1 cellular context compared by ENCODE assay signal in the genomic region with DNA sequence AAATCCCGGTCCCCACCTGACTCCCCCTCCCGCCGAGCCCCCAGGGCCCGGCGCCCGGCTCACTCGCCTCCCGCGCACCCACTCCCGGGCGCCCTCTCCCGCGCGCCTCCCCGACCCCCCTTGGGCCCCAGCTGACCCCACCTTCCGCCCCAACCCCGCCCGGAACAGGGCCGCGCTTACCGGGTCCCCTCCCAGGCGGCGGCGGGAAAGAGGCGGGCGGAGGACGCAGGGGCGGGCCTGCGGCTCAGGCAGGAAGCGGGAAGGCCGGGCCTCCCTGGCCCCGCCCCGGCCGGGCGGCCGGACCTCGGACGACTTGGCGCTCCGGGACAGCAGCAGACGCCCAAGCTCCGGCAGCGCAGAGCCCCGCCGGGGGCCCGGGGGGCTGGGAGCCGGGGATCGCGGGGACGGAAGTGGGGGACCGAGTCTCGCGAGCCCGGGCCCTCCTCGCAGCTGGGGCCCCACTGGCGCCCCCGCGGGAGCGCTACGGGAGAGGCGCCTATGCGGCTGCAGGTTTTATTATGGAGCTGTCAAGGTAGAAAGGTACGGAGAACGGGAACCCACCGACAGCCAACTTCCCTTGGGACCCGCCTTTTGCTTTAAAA.
TF ChIP-seq lines count a peak whose summit lies in the region.

Gene SLC41A3, minus strand, starts transcription at position 212 of the 602 bp plus-strand sequence. CDS start 15,905 bp downstream, outside the sequence.

TF ChIP-seq in K562, 482 proteins besides CTCF, POLR2A, EP300 and RAD21 (continued from another document and continues in another):
- TF ChIP-seq, protein P1, sequence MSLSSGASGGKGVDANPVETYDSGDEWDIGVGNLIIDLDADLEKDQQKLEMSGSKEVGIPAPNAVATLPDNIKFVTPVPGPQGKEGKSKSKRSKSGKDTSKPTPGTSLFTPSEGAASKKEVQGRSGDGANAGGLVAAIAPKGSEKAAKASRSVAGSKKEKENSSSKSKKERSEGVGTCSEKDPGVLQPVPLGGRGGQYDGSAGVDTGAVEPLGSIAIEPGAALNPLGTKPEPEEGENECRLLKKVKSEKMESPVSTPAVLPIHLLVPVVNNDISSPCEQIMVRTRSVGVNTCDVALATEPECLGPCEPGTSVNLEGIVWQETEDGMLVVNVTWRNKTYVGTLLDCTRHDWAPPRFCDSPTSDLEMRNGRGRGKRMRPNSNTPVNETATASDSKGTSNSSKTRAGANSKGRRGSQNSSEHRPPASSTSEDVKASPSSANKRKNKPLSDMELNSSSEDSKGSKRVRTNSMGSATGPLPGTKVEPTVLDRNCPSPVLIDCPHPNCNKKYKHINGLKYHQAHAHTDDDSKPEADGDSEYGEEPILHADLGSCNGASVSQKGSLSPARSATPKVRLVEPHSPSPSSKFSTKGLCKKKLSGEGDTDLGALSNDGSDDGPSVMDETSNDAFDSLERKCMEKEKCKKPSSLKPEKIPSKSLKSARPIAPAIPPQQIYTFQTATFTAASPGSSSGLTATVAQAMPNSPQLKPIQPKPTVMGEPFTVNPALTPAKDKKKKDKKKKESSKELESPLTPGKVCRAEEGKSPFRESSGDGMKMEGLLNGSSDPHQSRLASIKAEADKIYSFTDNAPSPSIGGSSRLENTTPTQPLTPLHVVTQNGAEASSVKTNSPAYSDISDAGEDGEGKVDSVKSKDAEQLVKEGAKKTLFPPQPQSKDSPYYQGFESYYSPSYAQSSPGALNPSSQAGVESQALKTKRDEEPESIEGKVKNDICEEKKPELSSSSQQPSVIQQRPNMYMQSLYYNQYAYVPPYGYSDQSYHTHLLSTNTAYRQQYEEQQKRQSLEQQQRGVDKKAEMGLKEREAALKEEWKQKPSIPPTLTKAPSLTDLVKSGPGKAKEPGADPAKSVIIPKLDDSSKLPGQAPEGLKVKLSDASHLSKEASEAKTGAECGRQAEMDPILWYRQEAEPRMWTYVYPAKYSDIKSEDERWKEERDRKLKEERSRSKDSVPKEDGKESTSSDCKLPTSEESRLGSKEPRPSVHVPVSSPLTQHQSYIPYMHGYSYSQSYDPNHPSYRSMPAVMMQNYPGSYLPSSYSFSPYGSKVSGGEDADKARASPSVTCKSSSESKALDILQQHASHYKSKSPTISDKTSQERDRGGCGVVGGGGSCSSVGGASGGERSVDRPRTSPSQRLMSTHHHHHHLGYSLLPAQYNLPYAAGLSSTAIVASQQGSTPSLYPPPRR (CRISPR knock-in tag; IDR thresholded peaks at IDR 0.05; ENCODE audit: borderline replicate concordance), result no peak
- TF ChIP-seq, protein P2, sequence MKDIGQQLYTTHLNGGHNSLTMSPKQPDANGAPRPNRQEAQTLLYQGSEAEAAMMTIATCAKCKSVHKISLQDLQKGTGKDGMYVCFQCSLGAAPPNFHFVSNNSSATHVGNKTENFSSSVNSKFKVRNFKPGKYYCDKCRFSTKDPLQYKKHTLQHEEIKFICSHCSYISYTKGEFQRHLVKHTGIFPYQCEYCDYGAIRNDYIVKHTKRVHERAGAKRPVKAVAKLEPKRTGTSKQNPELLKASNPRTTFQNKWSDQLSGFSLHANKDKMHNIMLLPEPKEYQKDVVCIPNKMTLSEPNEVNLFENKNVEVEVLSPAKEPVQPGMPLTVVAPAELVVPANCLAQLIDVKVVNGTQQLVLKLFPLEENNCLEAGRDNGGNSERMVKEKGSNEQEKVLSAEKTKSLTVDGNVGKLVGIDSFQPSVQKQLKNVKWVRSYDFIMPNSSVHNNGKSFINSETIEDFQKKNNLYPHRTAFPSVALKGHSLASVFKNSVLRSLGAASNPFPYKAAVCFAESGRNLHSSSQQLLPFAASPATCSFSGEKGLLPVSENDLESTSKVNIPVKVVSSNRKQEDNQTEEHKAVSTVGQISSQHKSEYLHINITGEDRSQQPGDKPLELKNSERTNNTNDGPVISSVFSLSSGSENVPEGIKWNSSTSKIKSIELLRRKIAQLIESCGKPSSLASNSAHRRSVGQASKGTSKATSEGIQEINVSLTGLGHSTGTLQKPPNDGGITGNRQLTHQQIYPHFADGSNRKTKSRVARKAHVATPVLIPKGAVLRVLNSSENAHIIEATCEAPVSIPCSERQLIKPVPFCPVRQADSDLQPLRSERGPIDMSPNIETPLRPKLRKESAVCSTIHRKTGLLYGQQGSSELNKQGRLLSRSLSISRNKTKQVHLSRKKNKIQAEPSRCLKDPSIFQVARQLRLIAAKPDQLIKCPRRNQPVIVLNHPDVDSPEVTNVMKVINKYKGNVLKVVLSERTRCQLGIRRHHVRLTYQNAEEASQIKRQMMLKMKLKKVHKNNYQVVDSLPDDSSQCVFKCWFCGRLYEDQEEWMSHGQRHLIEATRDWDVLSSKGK (CRISPR knock-in tag; IDR thresholded peaks at IDR 0.05), result no peak
- no peak for TF ChIP-seq ZNF830 (CRISPR knock-in tag; IDR thresholded peaks at IDR 0.05)
- TF ChIP-seq, protein P3, sequence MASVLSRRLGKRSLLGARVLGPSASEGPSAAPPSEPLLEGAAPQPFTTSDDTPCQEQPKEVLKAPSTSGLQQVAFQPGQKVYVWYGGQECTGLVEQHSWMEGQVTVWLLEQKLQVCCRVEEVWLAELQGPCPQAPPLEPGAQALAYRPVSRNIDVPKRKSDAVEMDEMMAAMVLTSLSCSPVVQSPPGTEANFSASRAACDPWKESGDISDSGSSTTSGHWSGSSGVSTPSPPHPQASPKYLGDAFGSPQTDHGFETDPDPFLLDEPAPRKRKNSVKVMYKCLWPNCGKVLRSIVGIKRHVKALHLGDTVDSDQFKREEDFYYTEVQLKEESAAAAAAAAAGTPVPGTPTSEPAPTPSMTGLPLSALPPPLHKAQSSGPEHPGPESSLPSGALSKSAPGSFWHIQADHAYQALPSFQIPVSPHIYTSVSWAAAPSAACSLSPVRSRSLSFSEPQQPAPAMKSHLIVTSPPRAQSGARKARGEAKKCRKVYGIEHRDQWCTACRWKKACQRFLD (CRISPR knock-in tag; IDR thresholded peaks at IDR 0.05), result no peak
- no peak for TF ChIP-seq PHTF2 (CRISPR knock-in tag; IDR thresholded peaks at IDR 0.05)
- no peak for TF ChIP-seq ZNF224 (CRISPR knock-in tag; IDR thresholded peaks at IDR 0.05)
- TF ChIP-seq, protein P4, sequence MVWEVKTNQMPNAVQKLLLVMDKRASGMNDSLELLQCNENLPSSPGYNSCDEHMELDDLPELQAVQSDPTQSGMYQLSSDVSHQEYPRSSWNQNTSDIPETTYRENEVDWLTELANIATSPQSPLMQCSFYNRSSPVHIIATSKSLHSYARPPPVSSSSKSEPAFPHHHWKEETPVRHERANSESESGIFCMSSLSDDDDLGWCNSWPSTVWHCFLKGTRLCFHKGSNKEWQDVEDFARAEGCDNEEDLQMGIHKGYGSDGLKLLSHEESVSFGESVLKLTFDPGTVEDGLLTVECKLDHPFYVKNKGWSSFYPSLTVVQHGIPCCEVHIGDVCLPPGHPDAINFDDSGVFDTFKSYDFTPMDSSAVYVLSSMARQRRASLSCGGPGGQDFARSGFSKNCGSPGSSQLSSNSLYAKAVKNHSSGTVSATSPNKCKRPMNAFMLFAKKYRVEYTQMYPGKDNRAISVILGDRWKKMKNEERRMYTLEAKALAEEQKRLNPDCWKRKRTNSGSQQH (CRISPR knock-in tag; IDR thresholded peaks at IDR 0.05), result no peak
- no peak for TF ChIP-seq HDAC6 (IDR thresholded peaks at IDR 0.05; ENCODE audit: low read depth, low read length)
- TF ChIP-seq ZNF354B (CRISPR knock-in tag; IDR thresholded peaks at IDR 0.05), result no peak
- no peak for TF ChIP-seq TARDBP (IDR thresholded peaks at IDR 0.05)
- TF ChIP-seq ZNF174 (CRISPR knock-in tag; IDR thresholded peaks at IDR 0.05), result no peak
- peak; percentile 59 for TF ChIP-seq CXXC5 (CRISPR knock-in tag; IDR thresholded peaks at IDR 0.05)
- peak in 1 of 2 experiments; percentile 68 for TF ChIP-seq E2F6 (IDR thresholded peaks at IDR 0.05; ENCODE audit: borderline replicate concordance in 1 of 2, extremely low read depth in 1 of 2, insufficient read depth in 1 of 2, insufficient read length in 1 of 2, low read depth in 1 of 2, low read length in 1 of 2, poor library complexity in 1 of 2, severe bottlenecking in 1 of 2)
- no peak for TF ChIP-seq HLTF (IDR thresholded peaks at IDR 0.05)
- no peak for TF ChIP-seq NFIX (CRISPR knock-in tag; IDR thresholded peaks at IDR 0.05; ENCODE audit: low read depth)
- TF ChIP-seq LCOR (CRISPR knock-in tag; IDR thresholded peaks at IDR 0.05), result no peak
- TF ChIP-seq ARNT (IDR thresholded peaks at IDR 0.05), result no peak
- TF ChIP-seq, protein P5, sequence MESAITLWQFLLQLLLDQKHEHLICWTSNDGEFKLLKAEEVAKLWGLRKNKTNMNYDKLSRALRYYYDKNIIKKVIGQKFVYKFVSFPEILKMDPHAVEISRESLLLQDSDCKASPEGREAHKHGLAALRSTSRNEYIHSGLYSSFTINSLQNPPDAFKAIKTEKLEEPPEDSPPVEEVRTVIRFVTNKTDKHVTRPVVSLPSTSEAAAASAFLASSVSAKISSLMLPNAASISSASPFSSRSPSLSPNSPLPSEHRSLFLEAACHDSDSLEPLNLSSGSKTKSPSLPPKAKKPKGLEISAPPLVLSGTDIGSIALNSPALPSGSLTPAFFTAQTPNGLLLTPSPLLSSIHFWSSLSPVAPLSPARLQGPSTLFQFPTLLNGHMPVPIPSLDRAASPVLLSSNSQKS (CRISPR knock-in tag; IDR thresholded peaks at IDR 0.05), result no peak
- no peak for TF ChIP-seq ERF (CRISPR knock-in tag; IDR thresholded peaks at IDR 0.05)
- TF ChIP-seq ZNF146 (CRISPR knock-in tag; IDR thresholded peaks at IDR 0.05; ENCODE audit: unreplicated experiment), result no peak
- TF ChIP-seq HNRNPL (IDR thresholded peaks at IDR 0.05; ENCODE audit: low read depth, low read length), result no peak
- TF ChIP-seq SIN3B (IDR thresholded peaks at IDR 0.05; ENCODE audit: low read depth), result no peak
- peak; percentile 49 for TF ChIP-seq TAF1 (IDR thresholded peaks at IDR 0.05; ENCODE audit: control insufficient read depth, extremely low read depth, insufficient read depth, low read length, severe bottlenecking)
- no peak for TF ChIP-seq HIVEP1 (CRISPR knock-in tag; IDR thresholded peaks at IDR 0.05)
- TF ChIP-seq ILK (tag; IDR thresholded peaks at IDR 0.05; ENCODE audit: borderline replicate concordance, low read depth), result no peak
- no peak for TF ChIP-seq CHCHD3 (CRISPR knock-in tag; IDR thresholded peaks at IDR 0.05)
- no peak for TF ChIP-seq ZBED1 (IDR thresholded peaks at IDR 0.05)
- TF ChIP-seq SRSF7 (optimal IDR thresholded peaks at IDR 0.05; ENCODE audit: low read depth, low read length), result no peak
- TF ChIP-seq SRSF9 (IDR thresholded peaks at IDR 0.05; ENCODE audit: borderline replicate concordance, low read depth, low read length), result no peak
- TF ChIP-seq MBD2 (IDR thresholded peaks at IDR 0.05; ENCODE audit: borderline replicate concordance, low read depth), result no peak
- TF ChIP-seq, protein P6, sequence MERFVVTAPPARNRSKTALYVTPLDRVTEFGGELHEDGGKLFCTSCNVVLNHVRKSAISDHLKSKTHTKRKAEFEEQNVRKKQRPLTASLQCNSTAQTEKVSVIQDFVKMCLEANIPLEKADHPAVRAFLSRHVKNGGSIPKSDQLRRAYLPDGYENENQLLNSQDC (CRISPR knock-in tag; IDR thresholded peaks at IDR 0.05), result no peak
- no peak for TF ChIP-seq NR2C2 (CRISPR knock-in tag; IDR thresholded peaks at IDR 0.05)
- TF ChIP-seq NR2C2 (tag; IDR thresholded peaks at IDR 0.05), result peak; percentile 54; the same call in 1 of the 2 replicates
- no peak for TF ChIP-seq USF1 (CRISPR knock-in tag; IDR thresholded peaks at IDR 0.05)
- TF ChIP-seq ZNF121 (CRISPR knock-in tag; conservative IDR thresholded peaks at IDR 0.05), result no peak
- no peak for TF ChIP-seq NR3C1 (CRISPR knock-in tag; IDR thresholded peaks at IDR 0.05)
- TF ChIP-seq ZNF217 (CRISPR knock-in tag; IDR thresholded peaks at IDR 0.05), result no peak
- no peak for TF ChIP-seq JUN (IDR thresholded peaks at IDR 0.05; ENCODE audit: borderline replicate concordance, low read depth, low read length)
- TF ChIP-seq JUN (CRISPR knock-in tag; IDR thresholded peaks at IDR 0.05; ENCODE audit: borderline replicate concordance), result no peak
- TF ChIP-seq MCM2 (IDR thresholded peaks at IDR 0.05; ENCODE audit: low read depth), result no peak
- TF ChIP-seq ILF3 (IDR thresholded peaks at IDR 0.05; ENCODE audit: borderline replicate concordance), result no peak
- TF ChIP-seq WHSC1 (IDR thresholded peaks at IDR 0.05; ENCODE audit: low read length), result no peak
- no peak for TF ChIP-seq HINFP (tag; conservative IDR thresholded peaks at IDR 0.05; ENCODE audit: low read depth)
- TF ChIP-seq PCBP2 (IDR thresholded peaks at IDR 0.05; ENCODE audit: low read depth, low read length, poor library complexity, severe bottlenecking), result no peak
- TF ChIP-seq PYGO2 (tag; IDR thresholded peaks at IDR 0.05), result no peak
- no peak for TF ChIP-seq MAFG (tag; conservative IDR thresholded peaks at IDR 0.05)
- TF ChIP-seq SAFB (IDR thresholded peaks at IDR 0.05; ENCODE audit: borderline replicate concordance, low read depth, low read length), result no peak
- TF ChIP-seq KLF10 (CRISPR knock-in tag; IDR thresholded peaks at IDR 0.05), result no peak
- TF ChIP-seq ZNF398 (CRISPR knock-in tag; IDR thresholded peaks at IDR 0.05), result no peak
